1 cellular context compared by ENCODE assay signal in genomic region chr2:218781691-218782528, GRCh38.
TF ChIP-seq lines count a peak whose summit lies in the region.

TSS of gene CYP27A1 (plus strand) at chr2:218782147. CDS start at chr2:218782183, 36 bp downstream.

TF ChIP-seq in HepG2, 621 proteins besides CTCF, POLR2A, EP300 and RAD21 (continued from another document and continues in another):
- TF ChIP-seq SAFB2 (CRISPR knock-in tag; IDR thresholded peaks at IDR 0.05; ENCODE audit: borderline replicate concordance, low read depth), result peak; percentile 94; the same call in 1 of the 2 replicates
- no peak for TF ChIP-seq RBAK (CRISPR knock-in tag; IDR thresholded peaks at IDR 0.05)
- TF ChIP-seq SMAD9 (CRISPR knock-in tag; IDR thresholded peaks at IDR 0.05), result no peak
- TF ChIP-seq ZNF784 (CRISPR knock-in tag; IDR thresholded peaks at IDR 0.05; ENCODE audit: borderline replicate concordance), result no peak
- peak; percentile 92; the same call in 1 of the 2 replicates for TF ChIP-seq NFKB2 (CRISPR knock-in tag; IDR thresholded peaks at IDR 0.05; ENCODE audit: borderline replicate concordance)
- TF ChIP-seq SP1 (IDR thresholded peaks at IDR 0.05), result no peak
- TF ChIP-seq SP1 (CRISPR knock-in tag; IDR thresholded peaks at IDR 0.05), result peak; percentile 68; the same call in 1 of the 2 replicates
- peak; percentile 73 for TF ChIP-seq RFXAP (CRISPR knock-in tag; IDR thresholded peaks at IDR 0.05; ENCODE audit: borderline replicate concordance)
- peak; percentile 65 for TF ChIP-seq CBX1 (IDR thresholded peaks at IDR 0.05; ENCODE audit: low read depth)
- TF ChIP-seq GMEB1 (CRISPR knock-in tag; IDR thresholded peaks at IDR 0.05; ENCODE audit: borderline replicate concordance), result peak; percentile 69
- peak; percentile 78 for TF ChIP-seq AGO1 (IDR thresholded peaks at IDR 0.05; ENCODE audit: low read depth, low read length, poor library complexity, severe bottlenecking)
- peak; percentile 96 for TF ChIP-seq YEATS4 (CRISPR knock-in tag; IDR thresholded peaks at IDR 0.05; ENCODE audit: borderline replicate concordance)
- TF ChIP-seq ZBTB37 (CRISPR knock-in tag; IDR thresholded peaks at IDR 0.05), result no peak
- TF ChIP-seq RFXANK (CRISPR knock-in tag; IDR thresholded peaks at IDR 0.05), result no peak
- peak; percentile 70 for TF ChIP-seq PITX1 (CRISPR knock-in tag; IDR thresholded peaks at IDR 0.05)
- no peak for TF ChIP-seq SRSF4 (IDR thresholded peaks at IDR 0.05; ENCODE audit: low read depth, low read length, poor library complexity, severe bottlenecking)
- TF ChIP-seq ATF3 (CRISPR knock-in tag; IDR thresholded peaks at IDR 0.05), result peak; percentile 25; the same call in 1 of the 2 replicates
- peak; percentile 94 for TF ChIP-seq AGO2 (optimal IDR thresholded peaks at IDR 0.05; ENCODE audit: low read depth, low read length)
- no peak for TF ChIP-seq ONECUT2 (CRISPR knock-in tag; IDR thresholded peaks at IDR 0.05)
- TF ChIP-seq ZFX (CRISPR knock-in tag; IDR thresholded peaks at IDR 0.05; ENCODE audit: low read depth), result peak; percentile 96
- no peak; the same call in 1 of the 2 replicates for TF ChIP-seq ZNF484 (CRISPR knock-in tag; IDR thresholded peaks at IDR 0.05; ENCODE audit: borderline replicate concordance, low read depth)
- no peak for TF ChIP-seq ZMAT5 (CRISPR knock-in tag; IDR thresholded peaks at IDR 0.05; ENCODE audit: borderline replicate concordance, low read depth)
- TF ChIP-seq ZNF234 (CRISPR knock-in tag; conservative IDR thresholded peaks at IDR 0.05), result 0 out of 2 replicates have a peak, but pooled peaks have one; percentile 57
- peak; percentile 86; the same call in 1 of the 2 replicates for TF ChIP-seq SP5 (CRISPR knock-in tag; IDR thresholded peaks at IDR 0.05; ENCODE audit: borderline replicate concordance, low read depth)
- peak; percentile 73 for TF ChIP-seq MXD3 (CRISPR knock-in tag; IDR thresholded peaks at IDR 0.05)
- peak; percentile 92; the same call in 1 of the 2 replicates for TF ChIP-seq ZNF224 (CRISPR knock-in tag; IDR thresholded peaks at IDR 0.05)
- peak; percentile 86 for TF ChIP-seq ZNF331 (CRISPR knock-in tag; IDR thresholded peaks at IDR 0.05)
- peak; percentile 31 for TF ChIP-seq HNRNPK (IDR thresholded peaks at IDR 0.05; ENCODE audit: low read depth, low read length, poor library complexity, severe bottlenecking)
- TF ChIP-seq DBP (CRISPR knock-in tag; IDR thresholded peaks at IDR 0.05; ENCODE audit: not compliant biosample characterization), result peak; percentile 86
- TF ChIP-seq ZNF7 (CRISPR knock-in tag; IDR thresholded peaks at IDR 0.05), result no peak
- TF ChIP-seq ZNF33B (CRISPR knock-in tag; IDR thresholded peaks at IDR 0.05), result no peak; the same call in 1 of the 2 replicates
- peak; percentile 93 for TF ChIP-seq REL (CRISPR knock-in tag; conservative IDR thresholded peaks at IDR 0.05)
- TF ChIP-seq ZMAT3 (CRISPR knock-in tag; conservative IDR thresholded peaks at IDR 0.05), result peak; percentile 97; the same call in 1 of the 2 replicates
- TF ChIP-seq KDM5A (IDR thresholded peaks at IDR 0.05; ENCODE audit: borderline replicate concordance, low read length), result peak; percentile 65; the same call in 1 of the 2 replicates
- TF ChIP-seq ZNF776 (CRISPR knock-in tag; IDR thresholded peaks at IDR 0.05), result no peak
- peak; percentile 42; the same call in 1 of the 2 replicates for TF ChIP-seq ZFP1 (CRISPR knock-in tag; IDR thresholded peaks at IDR 0.05)
- TF ChIP-seq ZBTB26 (CRISPR knock-in tag; IDR thresholded peaks at IDR 0.05; ENCODE audit: borderline replicate concordance), result 0 out of 2 replicates have a peak, but pooled peaks have one; percentile 24
- TF ChIP-seq ZNF597 (CRISPR knock-in tag; IDR thresholded peaks at IDR 0.05), result 0 out of 2 replicates have a peak, but pooled peaks have one; percentile 75
- peak; percentile 20; the same call in 1 of the 2 replicates for TF ChIP-seq NFYB (CRISPR knock-in tag; IDR thresholded peaks at IDR 0.05)
- peak; percentile 24; the same call in 1 of the 2 replicates for TF ChIP-seq ZBTB20 (CRISPR knock-in tag; IDR thresholded peaks at IDR 0.05; ENCODE audit: borderline replicate concordance, low read depth)
- TF ChIP-seq PCBP1 (IDR thresholded peaks at IDR 0.05; ENCODE audit: borderline replicate concordance, low read depth, low read length), result peak; percentile 85; the same call in 1 of the 2 replicates
- peak; percentile 51; the same call in 1 of the 2 replicates for TF ChIP-seq WIZ (CRISPR knock-in tag; IDR thresholded peaks at IDR 0.05)
- TF ChIP-seq ZBED4 (CRISPR knock-in tag; IDR thresholded peaks at IDR 0.05; ENCODE audit: borderline replicate concordance), result peak; percentile 98
- peak in 1 of 2 experiments; percentile 80; a peak in 2 of 4 replicates for TF ChIP-seq REST (IDR thresholded peaks at IDR 0.05; ENCODE audit: borderline replicate concordance in 1 of 2, low read depth in 1 of 2, low read length in 2 of 2)
- peak; percentile 86 for TF ChIP-seq ZNF616 (CRISPR knock-in tag; IDR thresholded peaks at IDR 0.05; ENCODE audit: low read depth)
- TF ChIP-seq ZFP62 (CRISPR knock-in tag; IDR thresholded peaks at IDR 0.05), result no peak
- peak; percentile 100 for TF ChIP-seq RBFOX2 (IDR thresholded peaks at IDR 0.05; ENCODE audit: low read depth, low read length)
- peak; percentile 92 for TF ChIP-seq ZC3H13 (CRISPR knock-in tag; IDR thresholded peaks at IDR 0.05)
- peak; percentile 79; the same call in 1 of the 2 replicates for TF ChIP-seq ZNF205 (CRISPR knock-in tag; IDR thresholded peaks at IDR 0.05)
- TF ChIP-seq ELF1 (CRISPR knock-in tag; IDR thresholded peaks at IDR 0.05), result 0 out of 2 replicates have a peak, but pooled peaks have one; percentile 16
- TF ChIP-seq PPARG (CRISPR knock-in tag; conservative IDR thresholded peaks at IDR 0.05), result peak; percentile 87
- 0 out of 2 replicates have a peak, but pooled peaks have one; percentile 80 for TF ChIP-seq ZNF678 (CRISPR knock-in tag; IDR thresholded peaks at IDR 0.05)
- TF ChIP-seq ZBTB38 (CRISPR knock-in tag; IDR thresholded peaks at IDR 0.05), result peak; percentile 88
